Comparison of ENCODE assay signal across 1 cellular context in genomic region chr12:14771651-14772137, GRCh38.
TF ChIP-seq lines count a peak whose summit lies in the region.

No MANE protein-coding gene starts in this region.

TF ChIP-seq in WTC11, 78 proteins besides CTCF, POLR2A, EP300 and RAD21 (continued from another document):
- TF ChIP-seq FOXP4 (CRISPR knock-in tag; IDR thresholded peaks at IDR 0.05) (no peak), FOXP1 (CRISPR knock-in tag; IDR thresholded peaks at IDR 0.05; ENCODE audit: borderline replicate concordance) (no peak), USF2 (CRISPR knock-in tag; IDR thresholded peaks at IDR 0.05) (no peak), EMX1 (CRISPR knock-in tag; IDR thresholded peaks at IDR 0.05) (no peak), ZNF423 (CRISPR knock-in tag; IDR thresholded peaks at IDR 0.05) (no peak)
